Comparison of ENCODE assay signal across 13 cellular contexts in the genomic region with DNA sequence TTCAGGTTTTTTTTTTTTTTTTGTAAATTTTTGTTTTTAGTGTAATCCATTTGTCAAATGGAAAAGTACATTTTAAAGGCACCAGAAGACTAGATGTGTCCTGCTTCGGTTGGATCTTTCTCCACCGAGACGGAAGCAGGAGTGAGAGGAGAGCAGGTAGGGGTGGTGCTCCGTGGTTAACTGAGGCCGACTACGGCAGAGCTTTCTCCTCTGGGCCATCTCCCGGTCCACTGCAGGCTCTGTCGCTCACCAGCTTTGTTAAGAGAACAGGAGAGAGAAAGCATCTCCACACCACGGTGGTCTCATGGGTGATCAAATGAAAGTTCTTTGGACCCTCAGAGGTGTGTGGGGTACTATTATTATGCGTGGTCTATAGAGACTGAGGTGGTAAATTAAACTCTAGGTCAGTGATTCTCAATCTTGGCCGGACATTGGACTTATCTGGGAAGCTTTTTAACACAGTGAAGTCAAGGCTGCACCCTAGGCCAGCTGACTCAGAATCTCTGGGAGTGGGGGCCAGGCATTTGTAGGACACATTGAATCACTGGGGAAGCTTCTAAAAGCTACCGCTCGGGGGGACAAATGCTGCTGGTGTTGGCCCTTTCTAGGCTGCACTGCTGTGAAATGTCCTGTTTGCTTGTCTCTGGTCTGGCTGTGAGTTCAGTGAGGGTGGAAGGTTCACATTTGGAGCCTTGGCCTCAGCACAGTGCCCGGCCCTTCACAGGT. TPM values are rescaled to one million over a fixed set of nuclear protein-coding genes. Genes with fewer than 3 reads are reported as not detected.
DNase-seq lines count a peak whose midpoint lies in the region; ATAC-seq and TF ChIP-seq lines count a peak whose summit lies in the region.
"Had no signal": no experiment of that assay in that cellular context is flagged by ENCODE, and none has a peak within 500 bp of the region (broad histone marks: within the 10 kb centered on the region; RNA-seq: fewer than 3 reads in every experiment).

No MANE protein-coding gene starts in this region.

- no peak overlapping the region for H3K27ac Mint-ChIP-seq in endodermal cell

- no peak; the same call in 1 of the 2 replicates for ATAC-seq in IMR-90 (ENCODE audit: low read depth)
- no peak for ATAC-seq in lung (ENCODE audit: insufficient read depth, low FRiP score)
- no peak for ATAC-seq in HG02885 (IDR thresholded peaks at IDR 0.05; ENCODE audit: poor library complexity, unreplicated experiment)

- peak overlapping the region; percentile 95 for H4K5ac ChIP-seq in IMR-90 (ENCODE audit: low read depth, low read length)

- dilution Hi-C loops in IMR-90 (cut with HindIII; ENCODE audit: low sequenced_read_pairs, unreplicated experiment) = no loop called here

- no peaks in the 10 kb centered on the region for H4K20me1 ChIP-seq in IMR-90 (ENCODE audit: insufficient read depth, low read length)

- H3K9ac ChIP-seq in IMR-90 (ENCODE audit: low read depth, low read length) = peak overlapping the region; percentile 32
- H3K9ac ChIP-seq in endodermal cell (ENCODE audit: extremely low read depth, low read length, poor library complexity, severe bottlenecking) = no peak overlapping the region
- H3K9ac ChIP-seq in subcutaneous abdominal adipose tissue (ENCODE audit: low read length in 5 of 5) = peak overlapping the region in 1 of 5 donors; percentile 29

- no peak overlapping the region; the same call in 1 of the 2 replicates for H3K23ac ChIP-seq in IMR-90 (ENCODE audit: low read depth, low read length)

- H3K4me1 ChIP-seq in IMR-90 (ENCODE audit: control insufficient read depth, insufficient read depth, low read length) (peaks cover 31% of the 10 kb centered on the region), endodermal cell (ENCODE audit: control insufficient read depth, insufficient read depth, low read length) (peaks cover 13% of the 10 kb centered on the region), lung (ENCODE audit: control insufficient read depth in 2 of 2, insufficient read depth in 2 of 2, low read length in 2 of 2) (peaks cover 7 to 13% of the 10 kb centered on the region in 2 donors), subcutaneous abdominal adipose tissue (ENCODE audit: control insufficient read depth in 5 of 5, insufficient read depth in 5 of 5, low read length in 5 of 5) (peaks cover 15 to 67% (median 64%) of the 10 kb centered on the region in 5 donors)

- H2AK5ac ChIP-seq in IMR-90 (ENCODE audit: low read depth, low read length) = peak overlapping the region; percentile 87

- peak overlapping the region; percentile 90 for H3K18ac ChIP-seq in IMR-90 (ENCODE audit: low read depth, low read length)

- intact Hi-C loops in IMR-90 (cut with micrococcal nuclease) = no loop called here

- H3K27ac ChIP-seq in IMR-90 (ENCODE audit: insufficient read depth, low read length) (peak overlapping the region; percentile 90), endodermal cell (ENCODE audit: low read depth, low read length) (peak overlapping the region; percentile 81), lung (ENCODE audit: low read depth in 1 of 2, low read length in 1 of 2) (peak overlapping the region; percentile 66 to 77), subcutaneous abdominal adipose tissue (ENCODE audit: low read depth, low read length) (peak overlapping the region; percentile 74)
- H3K27ac ChIP-seq: neutrophil had no signal

- H2AK9ac ChIP-seq in IMR-90 (replicated peaks; ENCODE audit: low read depth, low read length, poor library complexity) = no peak overlapping the region

- H2BK5ac ChIP-seq in IMR-90 (ENCODE audit: low read depth, low read length, poor library complexity, severe bottlenecking) = peak overlapping the region; percentile 57

- H3K4ac ChIP-seq in IMR-90 (ENCODE audit: low read depth, low read length) = peak overlapping the region; percentile 59

- CTCF ChIA-PET in IMR-90 (lab: Yijun Ruan, JAX) = interaction anchor here (1.3 to 1.4 kb wide), 2 partner anchors 34 kb away, joined by 3 to 10 read pairs; no protein-coding TSS in a partner anchor

- H3K4me3 ChIP-seq in IMR-90 (ENCODE audit: insufficient read depth, low read depth, low read length) = no peak overlapping the region
- H3K4me3 ChIP-seq in endodermal cell (ENCODE audit: low read length) = no peak overlapping the region
- no peak overlapping the region for H3K4me3 ChIP-seq in lung
- peak overlapping the region in 1 of 5 donors; percentile 7 for H3K4me3 ChIP-seq in subcutaneous abdominal adipose tissue (ENCODE audit: low read depth in 1 of 5, low read length in 5 of 5)

- POLR2A ChIA-PET in IMR-90 (lab: Charles Lee; ENCODE audit: unreplicated experiment) = no interaction called here

- H3K79me1 ChIP-seq in IMR-90 (ENCODE audit: low read depth in 1 of 2, low read length in 2 of 2) = no peaks in the 10 kb centered on the region

- WGBS in IMR-90 (ENCODE audit: extremely low coverage in 2 of 2, insufficient read length in 1 of 2), 2 experiments = 73% methylated on average over 3 of the region's 14 CpGs; no CpG with 5 or more reads in 1 of the 2 experiments
- 94 to 96% methylated on average over 8 to 14 of the region's 14 CpGs for WGBS in endodermal cell (ENCODE audit: insufficient coverage in 1 of 2, insufficient read length in 1 of 2), 2 experiments
- WGBS in lung, 2 donors = 84 to 93% methylated on average over 14 of the region's 14 CpGs

- H3K27me3 Mint-ChIP-seq in endodermal cell (ENCODE audit: insufficient read depth) = no peaks in the 10 kb centered on the region

- TF ChIP-seq CTCF in IMR-90 (conservative IDR thresholded peaks at IDR 0.05; ENCODE audit: low read depth, low read length) (no peak), endodermal cell (conservative IDR thresholded peaks at IDR 0.05) (no peak), lung (IDR thresholded peaks at IDR 0.05; ENCODE audit: control extremely low read depth, extremely low read depth) (no peak)

- H4K8ac ChIP-seq in IMR-90 (ENCODE audit: low read depth in 2 of 2, low read length in 2 of 2) = peak overlapping the region; percentile 68 to 72; a peak in 3 of 4 replicates

- peak overlapping the region; percentile 85; the same call in 1 of the 3 replicates for H2BK15ac ChIP-seq in IMR-90 (ENCODE audit: low read depth, low read length)

- H3K36me3 Mint-ChIP-seq in endodermal cell (ENCODE audit: low read depth) = no peaks in the 10 kb centered on the region

- H3K9me3 Mint-ChIP-seq in endodermal cell = no peaks in the 10 kb centered on the region

- H3K4me2 ChIP-seq in IMR-90 (ENCODE audit: low read depth, low read length) = peak overlapping the region; percentile 8; the same call in 1 of the 2 replicates

- DNase-seq in IMR-90 (peak; percentile 68), endodermal cell (no peak), lung (ENCODE audit: low spot score) (no peak), NCI-H2196 treated with DMSO at 0.1 percent for 48 hours (lab: John Stamatoyannopoulos, UW; ENCODE audit: unreplicated experiment) (no peak)
- no peak for DNase-seq in effector CD4-positive, alpha-beta T cell
- DNase-seq in stimulated activated CD4-positive, alpha-beta T cell treated with anti-CD3 and anti-CD28 coated beads, Interleukin-2, amount 100 ng/mL, for 48 hours = no peak
- DNase-seq: activated T-cell treated with anti-CD3 and anti-CD28 coated beads for 4 hours, cortex of kidney, NCI-H2081 had no signal

- H3K4me1 Mint-ChIP-seq in endodermal cell = peaks cover 68% of the 10 kb centered on the region

- no peak overlapping the region for H2AFZ ChIP-seq in IMR-90 (replicated peaks; ENCODE audit: low read length, poor library complexity)

- BruUV-seq in IMR-90 (replicated peaks; lab: Mats Ljungman, UMichigan) = no TSS peak

- no peak for TF ChIP-seq RAD21 in IMR-90 (IDR thresholded peaks at IDR 0.05; ENCODE audit: low read length)

- peaks cover 22% of the 10 kb centered on the region for H3K9me1 ChIP-seq in IMR-90 (ENCODE audit: insufficient read depth, low read length)

- no peaks in the 10 kb centered on the region for H3K9me3 ChIP-seq in IMR-90 (ENCODE audit: control insufficient read depth, insufficient read depth, low read length)
- no peaks in the 10 kb centered on the region for H3K9me3 ChIP-seq in endodermal cell (ENCODE audit: control insufficient read depth, low read length)
- H3K9me3 ChIP-seq in lung (ENCODE audit: control insufficient read depth in 2 of 2, insufficient read depth in 1 of 2, low read length in 1 of 2) = no peaks in the 10 kb centered on the region
- no peaks in the 10 kb centered on the region for H3K9me3 ChIP-seq in subcutaneous abdominal adipose tissue (ENCODE audit: control insufficient read depth in 5 of 5, low read length in 5 of 5)
- H3K9me3 ChIP-seq: neutrophil had no signal

- H2BK120ac ChIP-seq in IMR-90 (ENCODE audit: low read depth, low read length) = peak overlapping the region; percentile 75

- H3K14ac ChIP-seq in IMR-90 (replicated peaks; ENCODE audit: low read depth, low read length) = peak overlapping the region; percentile 40; the same call in 1 of the 2 replicates

- H3K4me3 Mint-ChIP-seq in endodermal cell = no peak overlapping the region

- H4K91ac ChIP-seq in IMR-90 (ENCODE audit: insufficient read depth, low read depth, low read length) = peak overlapping the region; percentile 45

- peak overlapping the region; percentile 68 for H2BK20ac ChIP-seq in IMR-90 (ENCODE audit: low read depth, low read length)

- in situ Hi-C loops in IMR-90 (cut with MboI; ENCODE audit: low sequenced_read_pairs) = no loop called here

- H3K36me3 ChIP-seq in IMR-90 (ENCODE audit: control insufficient read depth, insufficient read depth, low read length) (no peaks in the 10 kb centered on the region), endodermal cell (ENCODE audit: control insufficient read depth, insufficient read depth, low read length) (no peaks in the 10 kb centered on the region), lung (ENCODE audit: control insufficient read depth in 2 of 2, insufficient read depth in 2 of 2, low read length in 2 of 2) (no peaks in the 10 kb centered on the region), subcutaneous abdominal adipose tissue (ENCODE audit: control insufficient read depth in 5 of 5, insufficient read depth in 5 of 5, low read length in 5 of 5) (no peaks in the 10 kb centered on the region)
- H3K36me3 ChIP-seq: neutrophil had no signal

- H3K56ac ChIP-seq in IMR-90 (ENCODE audit: extremely low read depth, insufficient read depth, low read length) = no peak overlapping the region

- no peak for TF ChIP-seq POLR2A in IMR-90 (IDR thresholded peaks at IDR 0.05; ENCODE audit: low read depth, low read length)

- H3K27me3 ChIP-seq in IMR-90 (ENCODE audit: control insufficient read depth, insufficient read depth, low read length) = no peaks in the 10 kb centered on the region
- H3K27me3 ChIP-seq in endodermal cell (ENCODE audit: control insufficient read depth, insufficient read depth, low read length, poor library complexity, severe bottlenecking) = no peaks in the 10 kb centered on the region
- no peaks in the 10 kb centered on the region for H3K27me3 ChIP-seq in lung (ENCODE audit: control insufficient read depth, insufficient read depth)
- H3K27me3 ChIP-seq in subcutaneous abdominal adipose tissue (ENCODE audit: control insufficient read depth in 5 of 5, insufficient read depth in 4 of 5, low read length in 5 of 5) = no peaks in the 10 kb centered on the region

RNA-seq across cellular contexts. Expression of a gene that starts 25.0 kb away (rescaled TPM):
- total RNA-seq in IMR-90 (2012; rRNA removed) = under 0.01 TPM in 2 replicates
- 0.11 and 0.36 TPM in 2 replicates for polyA plus RNA-seq in IMR-90 (2012; rRNA removed)
- 0.01 and 0.07 TPM in 2 replicates for polyA plus RNA-seq in IMR-90 (2012; cell fraction: cytosol; rRNA removed)
- polyA plus RNA-seq in IMR-90 (2012; cell fraction: nucleus; rRNA removed; ENCODE audit: low replicate concordance) = 0.40 and 0.99 TPM in 2 replicates
- 1 to 10 TPM; 1.6 to 1.7 TPM for total RNA-seq in endodermal cell
- 0.61 TPM for polyA plus RNA-seq in endodermal cell (2013, experiment 1 of 2)
- polyA plus RNA-seq in endodermal cell (2013, experiment 2 of 2) = 0.54 TPM
- 1 to 10 TPM in 1 of 2 donors, under 1 TPM in 1; 1.00 to 1.0 TPM for total RNA-seq in lung
- polyA plus RNA-seq in lung = under 1 TPM; 0.21 to 0.33 TPM
- total RNA-seq: OCI-LY7 had no signal
